Comparison of ENCODE assay signal across 1 cellular context in the genomic region with DNA sequence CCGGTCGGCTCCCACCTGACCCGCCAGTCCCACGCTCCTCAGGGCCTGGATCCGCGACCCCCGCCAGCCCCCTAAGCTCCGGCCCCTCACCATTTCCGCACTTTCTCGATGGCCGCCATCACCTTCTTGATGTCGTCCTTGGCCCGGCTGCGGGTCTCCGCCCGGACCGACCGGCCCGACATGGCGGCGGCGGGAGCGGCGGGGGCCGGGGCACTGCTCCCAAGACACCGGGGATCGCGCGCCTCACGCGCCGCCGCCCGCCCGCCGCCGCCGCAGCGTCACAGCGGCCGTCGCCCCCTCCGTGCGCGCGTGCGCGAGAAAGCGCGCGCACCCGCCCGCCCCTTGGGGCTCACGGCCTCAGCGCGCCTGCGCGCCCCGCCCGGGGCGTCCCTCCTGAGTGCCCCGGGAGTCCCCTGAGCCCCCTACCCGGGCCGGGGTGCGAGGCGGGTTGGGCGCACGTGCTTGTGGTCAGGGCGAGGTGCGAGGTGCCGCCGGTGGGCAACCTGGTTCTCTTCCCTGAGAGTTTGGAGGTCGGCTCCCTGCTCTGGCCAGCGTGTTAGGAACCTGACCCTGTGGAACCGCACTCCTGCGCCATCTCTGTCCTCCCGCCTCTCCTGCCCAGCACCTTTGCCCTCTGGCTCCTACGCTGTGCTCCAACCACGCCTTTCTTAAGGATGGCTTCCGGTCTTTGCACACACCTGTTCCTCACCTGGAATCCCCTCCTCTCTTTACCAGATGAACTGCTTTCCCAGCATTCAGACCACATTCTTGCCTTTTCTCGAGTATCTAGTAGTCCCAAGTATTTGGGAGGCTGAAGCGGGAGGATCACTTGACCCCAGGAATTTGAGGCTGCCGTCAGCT.
TF ChIP-seq lines count a peak whose summit lies in the region.

TSS of gene BCL7B (minus strand) at position 294 of the 861 bp plus-strand sequence. CDS start at position 182, 112 bp downstream.

TF ChIP-seq in K562, 482 proteins besides CTCF, POLR2A, EP300 and RAD21 (continued from another document and continues in another):
- TF ChIP-seq, protein P1, sequence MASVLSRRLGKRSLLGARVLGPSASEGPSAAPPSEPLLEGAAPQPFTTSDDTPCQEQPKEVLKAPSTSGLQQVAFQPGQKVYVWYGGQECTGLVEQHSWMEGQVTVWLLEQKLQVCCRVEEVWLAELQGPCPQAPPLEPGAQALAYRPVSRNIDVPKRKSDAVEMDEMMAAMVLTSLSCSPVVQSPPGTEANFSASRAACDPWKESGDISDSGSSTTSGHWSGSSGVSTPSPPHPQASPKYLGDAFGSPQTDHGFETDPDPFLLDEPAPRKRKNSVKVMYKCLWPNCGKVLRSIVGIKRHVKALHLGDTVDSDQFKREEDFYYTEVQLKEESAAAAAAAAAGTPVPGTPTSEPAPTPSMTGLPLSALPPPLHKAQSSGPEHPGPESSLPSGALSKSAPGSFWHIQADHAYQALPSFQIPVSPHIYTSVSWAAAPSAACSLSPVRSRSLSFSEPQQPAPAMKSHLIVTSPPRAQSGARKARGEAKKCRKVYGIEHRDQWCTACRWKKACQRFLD (CRISPR knock-in tag; IDR thresholded peaks at IDR 0.05) = peak; percentile 72; the same call in 1 of the 2 replicates
- peak; percentile 53; the same call in 1 of the 2 replicates for TF ChIP-seq ZNF232 (CRISPR knock-in tag; IDR thresholded peaks at IDR 0.05)
- peak; percentile 63 for TF ChIP-seq GABPB1 (CRISPR knock-in tag; IDR thresholded peaks at IDR 0.05)
- 0 out of 2 replicates have a peak, but pooled peaks have one; percentile 35 for TF ChIP-seq ZSCAN29 (IDR thresholded peaks at IDR 0.05)
- TF ChIP-seq BCOR (IDR thresholded peaks at IDR 0.05) = peak; percentile 95
- peak; percentile 19 for TF ChIP-seq POU5F1 (IDR thresholded peaks at IDR 0.05; ENCODE audit: borderline replicate concordance, low read depth, low read length, partially characterized antibody)
- no peak for TF ChIP-seq CEBPZ (IDR thresholded peaks at IDR 0.05; ENCODE audit: borderline replicate concordance, low read depth, low read length)
- TF ChIP-seq, protein P2, sequence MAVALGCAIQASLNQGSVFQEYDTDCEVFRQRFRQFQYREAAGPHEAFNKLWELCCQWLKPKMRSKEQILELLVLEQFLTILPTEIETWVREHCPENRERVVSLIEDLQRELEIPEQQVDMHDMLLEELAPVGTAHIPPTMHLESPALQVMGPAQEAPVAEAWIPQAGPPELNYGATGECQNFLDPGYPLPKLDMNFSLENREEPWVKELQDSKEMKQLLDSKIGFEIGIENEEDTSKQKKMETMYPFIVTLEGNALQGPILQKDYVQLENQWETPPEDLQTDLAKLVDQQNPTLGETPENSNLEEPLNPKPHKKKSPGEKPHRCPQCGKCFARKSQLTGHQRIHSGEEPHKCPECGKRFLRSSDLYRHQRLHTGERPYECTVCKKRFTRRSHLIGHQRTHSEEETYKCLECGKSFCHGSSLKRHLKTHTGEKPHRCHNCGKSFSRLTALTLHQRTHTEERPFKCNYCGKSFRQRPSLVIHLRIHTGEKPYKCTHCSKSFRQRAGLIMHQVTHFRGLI (CRISPR knock-in tag; IDR thresholded peaks at IDR 0.05) = 0 out of 2 replicates have a peak, but pooled peaks have one; percentile 4
- TF ChIP-seq IFI16 (CRISPR knock-in tag; IDR thresholded peaks at IDR 0.05) = no peak
- peak; percentile 51; the same call in 1 of the 2 replicates for TF ChIP-seq FOXO4 (CRISPR knock-in tag; IDR thresholded peaks at IDR 0.05)
- peak; percentile 96 for TF ChIP-seq CXXC5 (CRISPR knock-in tag; IDR thresholded peaks at IDR 0.05)
- no peak for TF ChIP-seq RFX1 (IDR thresholded peaks at IDR 0.05)
- TF ChIP-seq ZNF197 (CRISPR knock-in tag; IDR thresholded peaks at IDR 0.05; ENCODE audit: low read depth) = peak; percentile 76; the same call in 1 of the 2 replicates
- TF ChIP-seq SMARCE1 (IDR thresholded peaks at IDR 0.05) = 0 out of 2 replicates have a peak, but pooled peaks have one; percentile 16
- TF ChIP-seq ZNF592 (IDR thresholded peaks at IDR 0.05) = peak; percentile 98
- peak; percentile 42; the same call in 1 of the 2 replicates for TF ChIP-seq CC2D1A (IDR thresholded peaks at IDR 0.05)
- TF ChIP-seq RHOXF2B (CRISPR knock-in tag; conservative IDR thresholded peaks at IDR 0.05) = no peak
- 0 out of 2 replicates have a peak, but pooled peaks have one; percentile 51 for TF ChIP-seq KAT7 (CRISPR knock-in tag; IDR thresholded peaks at IDR 0.05; ENCODE audit: borderline replicate concordance)
- TF ChIP-seq, protein P3, sequence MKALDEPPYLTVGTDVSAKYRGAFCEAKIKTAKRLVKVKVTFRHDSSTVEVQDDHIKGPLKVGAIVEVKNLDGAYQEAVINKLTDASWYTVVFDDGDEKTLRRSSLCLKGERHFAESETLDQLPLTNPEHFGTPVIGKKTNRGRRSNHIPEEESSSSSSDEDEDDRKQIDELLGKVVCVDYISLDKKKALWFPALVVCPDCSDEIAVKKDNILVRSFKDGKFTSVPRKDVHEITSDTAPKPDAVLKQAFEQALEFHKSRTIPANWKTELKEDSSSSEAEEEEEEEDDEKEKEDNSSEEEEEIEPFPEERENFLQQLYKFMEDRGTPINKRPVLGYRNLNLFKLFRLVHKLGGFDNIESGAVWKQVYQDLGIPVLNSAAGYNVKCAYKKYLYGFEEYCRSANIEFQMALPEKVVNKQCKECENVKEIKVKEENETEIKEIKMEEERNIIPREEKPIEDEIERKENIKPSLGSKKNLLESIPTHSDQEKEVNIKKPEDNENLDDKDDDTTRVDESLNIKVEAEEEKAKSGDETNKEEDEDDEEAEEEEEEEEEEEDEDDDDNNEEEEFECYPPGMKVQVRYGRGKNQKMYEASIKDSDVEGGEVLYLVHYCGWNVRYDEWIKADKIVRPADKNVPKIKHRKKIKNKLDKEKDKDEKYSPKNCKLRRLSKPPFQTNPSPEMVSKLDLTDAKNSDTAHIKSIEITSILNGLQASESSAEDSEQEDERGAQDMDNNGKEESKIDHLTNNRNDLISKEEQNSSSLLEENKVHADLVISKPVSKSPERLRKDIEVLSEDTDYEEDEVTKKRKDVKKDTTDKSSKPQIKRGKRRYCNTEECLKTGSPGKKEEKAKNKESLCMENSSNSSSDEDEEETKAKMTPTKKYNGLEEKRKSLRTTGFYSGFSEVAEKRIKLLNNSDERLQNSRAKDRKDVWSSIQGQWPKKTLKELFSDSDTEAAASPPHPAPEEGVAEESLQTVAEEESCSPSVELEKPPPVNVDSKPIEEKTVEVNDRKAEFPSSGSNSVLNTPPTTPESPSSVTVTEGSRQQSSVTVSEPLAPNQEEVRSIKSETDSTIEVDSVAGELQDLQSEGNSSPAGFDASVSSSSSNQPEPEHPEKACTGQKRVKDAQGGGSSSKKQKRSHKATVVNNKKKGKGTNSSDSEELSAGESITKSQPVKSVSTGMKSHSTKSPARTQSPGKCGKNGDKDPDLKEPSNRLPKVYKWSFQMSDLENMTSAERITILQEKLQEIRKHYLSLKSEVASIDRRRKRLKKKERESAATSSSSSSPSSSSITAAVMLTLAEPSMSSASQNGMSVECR (CRISPR knock-in tag; IDR thresholded peaks at IDR 0.05) = peak; percentile 56
- peak; percentile 29 for TF ChIP-seq NUFIP1 (IDR thresholded peaks at IDR 0.05; ENCODE audit: partially characterized antibody)
- TF ChIP-seq CBFA2T3 (IDR thresholded peaks at IDR 0.05) = peak; percentile 33
- TF ChIP-seq ZBTB43 (CRISPR knock-in tag; IDR thresholded peaks at IDR 0.05) = no peak
- TF ChIP-seq SRSF1 (IDR thresholded peaks at IDR 0.05; ENCODE audit: low read depth, low read length) = no peak
- TF ChIP-seq PHF20 (IDR thresholded peaks at IDR 0.05; ENCODE audit: partially characterized antibody) = peak; percentile 71
- peak; percentile 81 for TF ChIP-seq TEAD2 (tag; IDR thresholded peaks at IDR 0.05)
- TF ChIP-seq BACH1 (tag; IDR thresholded peaks at IDR 0.05) = no peak
- TF ChIP-seq FOXP4 (CRISPR knock-in tag; IDR thresholded peaks at IDR 0.05; ENCODE audit: borderline replicate concordance) = peak; percentile 79; the same call in 1 of the 2 replicates
- no peak for TF ChIP-seq KLF16 (IDR thresholded peaks at IDR 0.05)
- TF ChIP-seq PREB (CRISPR knock-in tag; IDR thresholded peaks at IDR 0.05) = peak; percentile 74; the same call in 1 of the 2 replicates
